ENCODE assay signal across 12 cellular contexts in the genomic region with DNA sequence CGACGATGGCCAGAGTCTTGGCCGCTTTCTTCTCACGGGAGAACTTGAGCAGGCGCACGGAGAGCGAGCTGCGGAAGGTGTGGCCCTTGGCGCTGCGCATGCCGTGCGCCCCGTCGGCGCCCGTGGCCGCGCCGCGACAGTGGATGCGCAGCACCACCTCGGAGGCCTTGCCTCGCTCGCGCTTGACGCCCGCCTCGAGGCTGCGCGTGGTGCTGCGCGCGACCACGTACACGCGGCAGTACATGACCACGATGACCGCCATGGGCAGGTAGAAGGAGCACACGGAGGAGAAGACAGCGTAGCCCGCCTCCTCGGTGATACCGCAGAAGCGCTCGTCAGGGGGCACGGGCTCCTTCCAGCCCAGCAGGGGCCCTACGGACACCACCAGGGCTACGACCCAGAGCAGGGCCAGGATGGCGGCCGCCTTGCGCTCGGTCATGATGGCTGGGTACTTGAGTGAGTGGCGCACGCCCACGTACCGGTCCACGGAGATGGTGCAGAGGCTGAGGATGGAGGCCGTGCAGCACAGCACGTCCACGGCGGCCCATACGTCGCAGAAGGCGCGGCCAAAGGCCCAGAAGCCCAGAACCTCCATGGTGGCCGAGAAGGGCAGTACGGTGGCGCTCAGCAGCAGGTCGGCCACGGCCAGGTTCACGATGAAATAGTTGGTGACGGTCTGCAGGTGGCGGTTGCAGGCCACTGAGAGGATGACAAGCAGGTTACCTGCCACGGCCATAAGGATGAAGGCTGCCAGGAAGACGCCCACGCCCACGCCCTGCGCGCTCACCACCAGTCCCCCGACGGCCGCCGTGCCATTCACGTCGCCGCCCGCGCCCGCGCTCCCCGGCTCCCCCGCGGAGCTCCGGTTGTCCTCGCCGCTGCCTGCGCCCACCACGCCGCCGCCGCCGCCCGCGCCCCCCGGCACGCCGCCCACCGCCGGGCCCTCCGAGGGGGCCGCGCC. TPM values are rescaled to one million over a fixed set of nuclear protein-coding genes. Genes with fewer than 3 reads are reported as not detected.
DNase-seq lines count a peak whose midpoint lies in the region; ATAC-seq and TF ChIP-seq lines count a peak whose summit lies in the region.
"Had no signal": no experiment of that assay in that cellular context is flagged by ENCODE, and none has a peak within 500 bp of the region (broad histone marks: within the 10 kb centered on the region; RNA-seq: fewer than 3 reads in every experiment).

No MANE protein-coding gene starts in this region.

- H3K27me3 ChIP-seq in A673 (replicated peaks; ENCODE audit: insufficient read depth, low read depth, low read length, poor library complexity) (no peaks in the 10 kb centered on the region), GM23338 (ENCODE audit: insufficient read depth) (peaks cover 65% of the 10 kb centered on the region), ectodermal cell (ENCODE audit: control insufficient read depth, insufficient read depth, low read length, poor library complexity, severe bottlenecking) (peaks cover 70% of the 10 kb centered on the region)

- H3K27ac Mint-ChIP-seq in GM23338 (no peak overlapping the region), nephron (no peak overlapping the region)

- H3K9me3 Mint-ChIP-seq in GM23338 (no peaks in the 10 kb centered on the region), nephron (no peaks in the 10 kb centered on the region)

- WGBS in ectodermal cell, 2 experiments: 63 to 64% methylated on average over 112 of the region's 112 CpGs

- no peaks in the 10 kb centered on the region for H3K79me2 ChIP-seq in GM23338 (replicated peaks; ENCODE audit: insufficient read depth)

- POLR2A ChIA-PET in A673 (lab: Charles Lee; ENCODE audit: low non-redundant PET): no interaction called here

- H3K4me1 Mint-ChIP-seq in GM23338 (peaks cover 15% of the 10 kb centered on the region), nephron (peaks cover 20% of the 10 kb centered on the region)

- no peaks in the 10 kb centered on the region for H3F3A ChIP-seq in GM23338 (replicated peaks; ENCODE audit: low read depth)

- intact Hi-C loops in A673 (cut with micrococcal nuclease; ENCODE audit: unreplicated experiment): no loop called here

- no peaks in the 10 kb centered on the region for H3K9me2 ChIP-seq in GM23338 (ENCODE audit: insufficient read depth)

- no peaks in the 10 kb centered on the region; the same call in 2 of the 3 replicates for H3K36me3 Mint-ChIP-seq in GM23338 (ENCODE audit: low read depth)
- H3K36me3 Mint-ChIP-seq in nephron (ENCODE audit: low read depth): no peaks in the 10 kb centered on the region

- H3K4me2 ChIP-seq in GM23338: peak overlapping the region; percentile 70; the same call in 1 of the 2 replicates

- TF ChIP-seq CTCF in A673 (conservative IDR thresholded peaks at IDR 0.05; ENCODE audit: low read depth, low read length) (no peak), GM23338 (conservative IDR thresholded peaks at IDR 0.05; ENCODE audit: low read depth in 2 of 2) (peak in 1 of 2 experiments; percentile 35; a peak in 2 of 4 replicates), nephron (IDR thresholded peaks at IDR 0.05; ENCODE audit: unreplicated experiment in 3 of 3) (no peak)

- H3K9me3 ChIP-seq in A673 (ENCODE audit: low read depth, low read length, poor library complexity, severe bottlenecking) (no peaks in the 10 kb centered on the region), ectodermal cell (ENCODE audit: control insufficient read depth, low read length) (no peaks in the 10 kb centered on the region)
- H3K9me3 ChIP-seq: colonic mucosa, tibial artery had no signal

- H3K27ac ChIP-seq in A673 (ENCODE audit: low read depth, low read length, poor library complexity, severe bottlenecking) (peak overlapping the region; percentile 95), GM23338 (ENCODE audit: low read depth) (no peak overlapping the region), ectodermal cell (ENCODE audit: insufficient read depth, low read depth, low read length, poor library complexity, severe bottlenecking) (no peak overlapping the region)
- H3K27ac ChIP-seq: colonic mucosa, tibial artery had no signal

- ATAC-seq in GM23338: no peak
- no peak for ATAC-seq in GM21576 (IDR thresholded peaks at IDR 0.05; ENCODE audit: unreplicated experiment)

- H3K27me3 Mint-ChIP-seq in GM23338 (ENCODE audit: insufficient read depth, low read depth, poor library complexity) (peaks cover 47% of the 10 kb centered on the region), nephron (ENCODE audit: low read depth) (peaks cover 86% of the 10 kb centered on the region)

- peaks cover 18% of the 10 kb centered on the region for H3K36me3 ChIP-seq in A673 (ENCODE audit: insufficient read depth, low read length, poor library complexity, severe bottlenecking)
- H3K36me3 ChIP-seq in GM23338 (ENCODE audit: insufficient read depth): no peaks in the 10 kb centered on the region
- H3K36me3 ChIP-seq in ectodermal cell (ENCODE audit: control insufficient read depth, insufficient read depth, low read length): no peaks in the 10 kb centered on the region
- H3K36me3 ChIP-seq: colonic mucosa, tibial artery had no signal

- DNase-seq in A673 (ENCODE audit: low spot score): peak; percentile 51
- DNase-seq in GM23338 (ENCODE audit: low spot score): peak; percentile 43
- DNase-seq in stimulated activated CD8-positive, alpha-beta memory T cell treated with anti-CD3 and anti-CD28 coated beads, Interleukin-4, amount 100 ng/mL, for 48 hours: no peak
- no peak for DNase-seq in NCI-H1930 (lab: John Stamatoyannopoulos, UW)
- DNase-seq: colonic mucosa, occipital lobe, tibial artery had no signal

- peaks cover 56% of the 10 kb centered on the region for H3K4me1 ChIP-seq in A673 (ENCODE audit: insufficient read depth, low read length, poor library complexity, severe bottlenecking)
- H3K4me1 ChIP-seq in GM23338 (ENCODE audit: insufficient read depth): peaks cover 4% of the 10 kb centered on the region; the same call in 1 of the 2 replicates
- no peaks in the 10 kb centered on the region for H3K4me1 ChIP-seq in ectodermal cell (ENCODE audit: control insufficient read depth, insufficient read depth, low read length)

- H3K4me3 Mint-ChIP-seq in GM23338 (peak overlapping the region; percentile 69), nephron (peak overlapping the region; percentile 63 to 76 (median 70))

- no TSS peak for BruUV-seq in A673 (replicated peaks; lab: Mats Ljungman, UMichigan)

- no peaks in the 10 kb centered on the region for H4K20me1 ChIP-seq in GM23338 (replicated peaks; ENCODE audit: insufficient read depth)

- no peak overlapping the region for H2AFZ ChIP-seq in GM23338

- CTCF ChIA-PET in A673 (lab: Charles Lee): no interaction called here

- H3K4me3 ChIP-seq in A673 (ENCODE audit: low read depth, low read length, poor library complexity, severe bottlenecking): peak overlapping the region; percentile 75
- H3K4me3 ChIP-seq in GM23338: peak overlapping the region; percentile 71
- H3K4me3 ChIP-seq in ectodermal cell (ENCODE audit: insufficient read depth, low read depth, low read length): peak overlapping the region; percentile 51

TF ChIP-seq in GM23338, 12 proteins besides CTCF, POLR2A, EP300 and RAD21:
- no peak for TF ChIP-seq EZH2 (IDR thresholded peaks at IDR 0.05; ENCODE audit: low read depth, unreplicated experiment)
- no peak for TF ChIP-seq CREB1 (CRISPR knock-in tag; IDR thresholded peaks at IDR 0.05; ENCODE audit: low read depth)
- no peak for TF ChIP-seq EZH2phosphoT487 (IDR thresholded peaks at IDR 0.05; ENCODE audit: unreplicated experiment)
- TF ChIP-seq, protein P1, sequence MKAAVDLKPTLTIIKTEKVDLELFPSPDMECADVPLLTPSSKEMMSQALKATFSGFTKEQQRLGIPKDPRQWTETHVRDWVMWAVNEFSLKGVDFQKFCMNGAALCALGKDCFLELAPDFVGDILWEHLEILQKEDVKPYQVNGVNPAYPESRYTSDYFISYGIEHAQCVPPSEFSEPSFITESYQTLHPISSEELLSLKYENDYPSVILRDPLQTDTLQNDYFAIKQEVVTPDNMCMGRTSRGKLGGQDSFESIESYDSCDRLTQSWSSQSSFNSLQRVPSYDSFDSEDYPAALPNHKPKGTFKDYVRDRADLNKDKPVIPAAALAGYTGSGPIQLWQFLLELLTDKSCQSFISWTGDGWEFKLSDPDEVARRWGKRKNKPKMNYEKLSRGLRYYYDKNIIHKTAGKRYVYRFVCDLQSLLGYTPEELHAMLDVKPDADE (IDR thresholded peaks at IDR 0.05): no peak
- TF ChIP-seq NANOG (IDR thresholded peaks at IDR 0.05; ENCODE audit: borderline replicate concordance): no peak

RNA-seq across cellular contexts. Expression of a gene that starts 0.9 kb away (rescaled TPM):
- total RNA-seq in A673 (2021): 78.8 and 85.7 TPM in 2 replicates
- total RNA-seq in GM23338 (2014; rRNA removed; shearing (Covaris generic)): 0.16 and 0.28 TPM in 2 replicates
- 0.31 TPM in 1 of 2 replicates, not detected in the other for polyA plus RNA-seq in GM23338 (2016; fragmentation: Nextera tagmentation; extraction: Ambion mirVana)
- polyA plus RNA-seq in ectodermal cell (2013, experiment 1 of 4): not detected
- polyA plus RNA-seq in ectodermal cell (2013, experiment 2 of 4): 0.12 TPM
- 0.11 TPM for polyA plus RNA-seq in ectodermal cell (2013, experiment 3 of 4)
- polyA plus RNA-seq in ectodermal cell (2013, experiment 4 of 4): 0.45 TPM
- total RNA-seq: esophagus mucosa had no signal
- polyA plus RNA-seq: CD14-positive monocyte had no signal

Comparison
In these comparisons a context has a peak if more than half of its experiments do, and no peak if none do; other contexts are left out.
1. DNase-seq: peak in A673 (single experiment) and GM23338 (single experiment); none in stimulated activated CD8-positive, alpha-beta memory T cell treated with anti-CD3 and anti-CD28 coated beads, Interleukin-4, amount 100 ng/mL, for 48 hours (single experiment) and NCI-H1930 (0 of 2).
2. RNA of a gene that starts 0.9 kb away (total RNA-seq): 78.8 to 85.7 TPM in A673; 0.16 to 0.28 TPM in GM23338; every median in the first group is over 10 times any median in the second.
3. Peak in every context shown above with its lines, with median percentiles within 50 percentile points of each other: H3K4me3 ChIP-seq.